ENCODE assay signal across 9 cellular contexts in genomic region chr2:86336350-86337234, GRCh38. TPM values are rescaled to one million over a fixed set of nuclear protein-coding genes. Genes with fewer than 3 reads are reported as not detected.
DNase-seq lines count a peak whose midpoint lies in the region; FAIRE-seq and TF ChIP-seq lines count a peak whose summit lies in the region.
"Had no signal": no experiment of that assay in that cellular context is flagged by ENCODE, and none has a peak within 500 bp of the region (broad histone marks: within the 10 kb centered on the region; RNA-seq: fewer than 3 reads in every experiment).

No MANE protein-coding gene starts in this region.

- peaks cover 2% of the 10 kb centered on the region; the same call in 1 of the 2 replicates for H3K9me3 ChIP-seq in Caco-2
- no peaks in the 10 kb centered on the region for H3K9me3 ChIP-seq in MG63
- H3K9me3 ChIP-seq in ectodermal cell (ENCODE audit: control insufficient read depth, low read length) = no peaks in the 10 kb centered on the region

- H3K4me3 Mint-ChIP-seq in Caco-2 (ENCODE audit: unreplicated experiment) = peak overlapping the region; percentile 87
- peak overlapping the region; percentile 89 to 93 (median 90) for H3K4me3 Mint-ChIP-seq in nephron

- DNase-seq in Caco-2 = peak in 1 of 2 experiments; percentile 40
- no peak for DNase-seq in MG63
- no peak for DNase-seq in RCC 7860 (ENCODE audit: low spot score)
- no peak for DNase-seq in NCI-H2227 treated with DMSO at 0.1 percent for 48 hours (lab: John Stamatoyannopoulos, UW)
- no peak for DNase-seq in NCI-H2227 (lab: John Stamatoyannopoulos, UW; ENCODE audit: unreplicated experiment)
- DNase-seq in NCI-H1930 (lab: John Stamatoyannopoulos, UW) = no peak

- peak in 1 of 2 experiments; percentile 5 for TF ChIP-seq CTCF in Caco-2 (IDR thresholded peaks at IDR 0.05; ENCODE audit: insufficient read depth in 1 of 2, low read depth in 1 of 2, low read length in 1 of 2, severe bottlenecking in 1 of 2, unreplicated experiment in 1 of 2)
- no peak for TF ChIP-seq CTCF in nephron (IDR thresholded peaks at IDR 0.05; ENCODE audit: unreplicated experiment in 3 of 3)

- WGBS in ectodermal cell, 2 experiments = 6% methylated on average over 51 of the region's 51 CpGs

- H3K36me3 Mint-ChIP-seq in Caco-2 (ENCODE audit: insufficient read depth, unreplicated experiment) = no peaks in the 10 kb centered on the region
- H3K36me3 Mint-ChIP-seq in nephron (ENCODE audit: low read depth) = peaks cover 6% of the 10 kb centered on the region

- intact Hi-C loops in Caco-2 (cut with micrococcal nuclease; ENCODE audit: unreplicated experiment) = loop anchor here (2.0 kb wide), 2 partner anchors 22 to 38 kb away; no protein-coding TSS in a partner anchor

- H3K4me1 Mint-ChIP-seq in Caco-2 (ENCODE audit: low read depth, unreplicated experiment) (peaks cover 24% of the 10 kb centered on the region), nephron (peaks cover 44% of the 10 kb centered on the region)

- H3K4me1 ChIP-seq in Caco-2 = peaks cover 12% of the 10 kb centered on the region
- H3K4me1 ChIP-seq in ectodermal cell (ENCODE audit: control insufficient read depth, insufficient read depth, low read length) = peaks cover 6% of the 10 kb centered on the region

- H3K27me3 ChIP-seq in Caco-2 (replicated peaks; ENCODE audit: control insufficient read depth, insufficient read depth, low read length) (no peaks in the 10 kb centered on the region), MG63 (peaks cover 22% of the 10 kb centered on the region), ectodermal cell (ENCODE audit: control insufficient read depth, insufficient read depth, low read length, poor library complexity, severe bottlenecking) (peaks cover 77% of the 10 kb centered on the region)

- CTCF ChIA-PET in Caco-2 (lab: Charles Lee) = interaction anchor here (0.6 to 1.5 kb wide), 6 partner anchors 32 to 116 kb away, joined by 3 to 6 read pairs (median 4); no protein-coding TSS in a partner anchor

- POLR2A ChIA-PET in Caco-2 (lab: Charles Lee) = no interaction called here

- FAIRE-seq in RCC 7860 (lab: Jason Lieb, UNC) = no peak
- FAIRE-seq: K562 had no signal

- H3K36me3 ChIP-seq in Caco-2 (ENCODE audit: control insufficient read depth, insufficient read depth, low read length) = no peaks in the 10 kb centered on the region
- no peaks in the 10 kb centered on the region for H3K36me3 ChIP-seq in MG63
- no peaks in the 10 kb centered on the region for H3K36me3 ChIP-seq in ectodermal cell (ENCODE audit: control insufficient read depth, insufficient read depth, low read length)

- H3K4me3 ChIP-seq in Caco-2 (ENCODE audit: low read depth, low read length) (peak overlapping the region; percentile 40), MG63 (peak overlapping the region; percentile 39), ectodermal cell (ENCODE audit: insufficient read depth, low read depth, low read length) (peak overlapping the region; percentile 52)
- H3K4me3 ChIP-seq: K562 had no signal

- H3K27ac Mint-ChIP-seq in Caco-2 (ENCODE audit: unreplicated experiment) (no peak overlapping the region), nephron (peak overlapping the region in 1 of 3 experiments; percentile 42)

- no peaks in the 10 kb centered on the region for H3K9me3 Mint-ChIP-seq in Caco-2 (ENCODE audit: unreplicated experiment)
- peaks cover 9% of the 10 kb centered on the region for H3K9me3 Mint-ChIP-seq in nephron

- H3K27me3 Mint-ChIP-seq in Caco-2 (ENCODE audit: insufficient read depth, unreplicated experiment) (peaks cover 3% of the 10 kb centered on the region), nephron (ENCODE audit: low read depth) (peaks cover 76% of the 10 kb centered on the region)

- TSS peak; percentile 33 for BruUV-seq in Caco-2 (replicated peaks; lab: Mats Ljungman, UMichigan)

- no peak overlapping the region for H3K27ac ChIP-seq in ectodermal cell (ENCODE audit: insufficient read depth, low read depth, low read length, poor library complexity, severe bottlenecking)

RNA-seq across cellular contexts. Expression of gene REEP1, which starts 0.8 kb away (rescaled TPM):
- total RNA-seq in Caco-2 (2022) = 14.9 and 16.6 TPM in 2 replicates
- 0.95 and 2.7 TPM in 2 replicates for total RNA-seq in MG63 (2014; rRNA removed; shearing (Covaris generic); ENCODE audit: low replicate concordance)
- polyA plus RNA-seq in ectodermal cell (2013, experiment 1 of 4) = 1.6 TPM
- polyA plus RNA-seq in ectodermal cell (2013, experiment 2 of 4) = 1.6 TPM
- 1.0 TPM for polyA plus RNA-seq in ectodermal cell (2013, experiment 3 of 4)
- 1.1 TPM for polyA plus RNA-seq in ectodermal cell (2013, experiment 4 of 4)
